Comparison of ENCODE assay signal across 1 cellular context in the genomic region with DNA sequence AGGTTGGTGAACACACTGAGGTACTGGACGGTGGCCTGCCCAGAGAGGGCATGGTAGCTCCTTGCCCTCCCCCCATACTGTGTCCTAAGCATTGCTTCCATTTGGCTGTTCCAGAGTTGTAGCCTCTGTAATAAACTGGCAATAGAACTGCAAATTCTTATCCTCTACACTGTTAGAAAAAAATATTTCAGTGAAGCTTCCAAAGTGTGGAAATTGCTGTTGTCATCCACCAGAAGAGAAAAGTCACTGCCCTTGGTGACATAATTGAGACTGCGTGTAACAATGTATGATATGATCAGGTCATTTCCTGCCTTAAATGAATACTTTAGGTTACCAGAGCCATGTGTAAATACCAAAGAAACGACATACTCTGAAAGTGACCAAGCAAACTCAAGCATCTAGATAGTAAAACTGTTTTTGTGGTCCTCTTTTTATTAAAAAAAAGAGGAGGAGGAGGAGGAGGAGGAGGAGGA.
TF ChIP-seq lines count a peak whose summit lies in the region.

No MANE protein-coding gene starts in this region.

TF ChIP-seq in K562, 482 proteins besides CTCF, POLR2A, EP300 and RAD21 (continued from another document and continues in another):
- TF ChIP-seq, protein P1, sequence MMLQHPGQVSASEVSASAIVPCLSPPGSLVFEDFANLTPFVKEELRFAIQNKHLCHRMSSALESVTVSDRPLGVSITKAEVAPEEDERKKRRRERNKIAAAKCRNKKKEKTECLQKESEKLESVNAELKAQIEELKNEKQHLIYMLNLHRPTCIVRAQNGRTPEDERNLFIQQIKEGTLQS (IDR thresholded peaks at IDR 0.05): peak; percentile 84
- TF ChIP-seq, protein P1 (CRISPR knock-in tag; conservative IDR thresholded peaks at IDR 0.05): no peak
- TF ChIP-seq, protein P2, sequence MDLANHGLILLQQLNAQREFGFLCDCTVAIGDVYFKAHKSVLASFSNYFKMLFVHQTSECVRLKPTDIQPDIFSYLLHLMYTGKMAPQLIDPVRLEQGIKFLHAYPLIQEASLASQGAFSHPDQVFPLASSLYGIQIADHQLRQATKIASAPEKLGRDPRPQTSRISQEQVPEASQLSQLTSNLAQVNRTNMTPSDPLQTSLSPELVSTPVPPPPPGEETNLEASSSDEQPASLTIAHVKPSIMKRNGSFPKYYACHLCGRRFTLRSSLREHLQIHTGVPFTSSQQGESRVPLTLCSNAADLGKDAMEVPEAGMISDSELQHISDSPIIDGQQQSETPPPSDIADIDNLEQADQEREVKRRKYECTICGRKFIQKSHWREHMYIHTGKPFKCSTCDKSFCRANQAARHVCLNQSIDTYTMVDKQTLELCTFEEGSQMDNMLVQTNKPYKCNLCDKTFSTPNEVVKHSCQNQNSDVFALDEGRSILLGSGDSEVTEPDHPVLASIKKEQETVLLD (IDR thresholded peaks at IDR 0.05): no peak
- TF ChIP-seq ZNF232 (CRISPR knock-in tag; IDR thresholded peaks at IDR 0.05) (no peak), NFRKB (IDR thresholded peaks at IDR 0.05; ENCODE audit: low read depth) (0 out of 2 replicates have a peak, but pooled peaks have one; percentile 62), CBFB (CRISPR knock-in tag; IDR thresholded peaks at IDR 0.05) (no peak), ZNF431 (CRISPR knock-in tag; IDR thresholded peaks at IDR 0.05) (no peak), TAF7 (tag; IDR thresholded peaks at IDR 0.05) (no peak), ZNF324 (CRISPR knock-in tag; IDR thresholded peaks at IDR 0.05) (no peak), ZNF778 (CRISPR knock-in tag; IDR thresholded peaks at IDR 0.05) (no peak), TCFL5 (CRISPR knock-in tag; conservative IDR thresholded peaks at IDR 0.05) (no peak), PTBP1 (IDR thresholded peaks at IDR 0.05; ENCODE audit: low read depth, low read length) (no peak), MCM7 (IDR thresholded peaks at IDR 0.05) (no peak), ZFP30 (CRISPR knock-in tag; IDR thresholded peaks at IDR 0.05; ENCODE audit: borderline replicate concordance) (no peak), MTA2 (IDR thresholded peaks at IDR 0.05; ENCODE audit: low read depth) (no peak), SMARCA5 (IDR thresholded peaks at IDR 0.05) (no peak), MEIS2 (IDR thresholded peaks at IDR 0.05; ENCODE audit: partially characterized antibody) (peak; percentile 25), HDAC3 (IDR thresholded peaks at IDR 0.05; ENCODE audit: borderline replicate concordance, partially characterized antibody) (peak; percentile 60), ZNF274 (IDR thresholded peaks at IDR 0.05; ENCODE audit: borderline replicate concordance, low read depth, low read length) (no peak), RNF2 (IDR thresholded peaks at IDR 0.05) (peak; percentile 37; the same call in 1 of the 2 replicates), ZNF699 (CRISPR knock-in tag; IDR thresholded peaks at IDR 0.05; ENCODE audit: insufficient replicate concordance) (no peak), ZNF586 (CRISPR knock-in tag; conservative IDR thresholded peaks at IDR 0.05) (no peak), HDAC8 (tag; IDR thresholded peaks at IDR 0.05) (no peak), GABPB2 (CRISPR knock-in tag; conservative IDR thresholded peaks at IDR 0.05) (no peak), RBFOX2 (IDR thresholded peaks at IDR 0.05; ENCODE audit: low read depth, low read length) (no peak), ZNF583 (CRISPR knock-in tag; IDR thresholded peaks at IDR 0.05) (no peak), SMARCE1 (IDR thresholded peaks at IDR 0.05) (peak; percentile 61), ZNF197 (CRISPR knock-in tag; IDR thresholded peaks at IDR 0.05; ENCODE audit: low read depth) (no peak), ZNF263 (CRISPR knock-in tag; IDR thresholded peaks at IDR 0.05; ENCODE audit: borderline replicate concordance) (peak; percentile 95; the same call in 1 of the 2 replicates), KLF13 (tag; IDR thresholded peaks at IDR 0.05; ENCODE audit: borderline replicate concordance, low read depth) (no peak), ZNF77 (CRISPR knock-in tag; IDR thresholded peaks at IDR 0.05) (no peak), ZNF253 (CRISPR knock-in tag; conservative IDR thresholded peaks at IDR 0.05) (no peak), ZNF165 (CRISPR knock-in tag; IDR thresholded peaks at IDR 0.05; ENCODE audit: borderline replicate concordance) (no peak), TAF9B (IDR thresholded peaks at IDR 0.05; ENCODE audit: partially characterized antibody) (no peak), HDAC1 (IDR thresholded peaks at IDR 0.05) (no peak), CBFA2T2 (conservative IDR thresholded peaks at IDR 0.05) (no peak), ZNF696 (CRISPR knock-in tag; conservative IDR thresholded peaks at IDR 0.05) (no peak), ZNF224 (CRISPR knock-in tag; IDR thresholded peaks at IDR 0.05) (no peak), ZFP36 (IDR thresholded peaks at IDR 0.05; ENCODE audit: low read depth, low read length, partially characterized antibody) (no peak), PHB2 (IDR thresholded peaks at IDR 0.05; ENCODE audit: low read depth) (no peak), MAFK (IDR thresholded peaks at IDR 0.05; ENCODE audit: low read length) (peak; percentile 57; the same call in 1 of the 2 replicates), SREBF2 (CRISPR knock-in tag; IDR thresholded peaks at IDR 0.05) (no peak), PHF8 (IDR thresholded peaks at IDR 0.05; ENCODE audit: borderline replicate concordance, low read length) (peak; percentile 16; the same call in 1 of the 2 replicates), HOXB6 (CRISPR knock-in tag; IDR thresholded peaks at IDR 0.05; ENCODE audit: borderline replicate concordance) (no peak)
- TF ChIP-seq, protein P3, sequence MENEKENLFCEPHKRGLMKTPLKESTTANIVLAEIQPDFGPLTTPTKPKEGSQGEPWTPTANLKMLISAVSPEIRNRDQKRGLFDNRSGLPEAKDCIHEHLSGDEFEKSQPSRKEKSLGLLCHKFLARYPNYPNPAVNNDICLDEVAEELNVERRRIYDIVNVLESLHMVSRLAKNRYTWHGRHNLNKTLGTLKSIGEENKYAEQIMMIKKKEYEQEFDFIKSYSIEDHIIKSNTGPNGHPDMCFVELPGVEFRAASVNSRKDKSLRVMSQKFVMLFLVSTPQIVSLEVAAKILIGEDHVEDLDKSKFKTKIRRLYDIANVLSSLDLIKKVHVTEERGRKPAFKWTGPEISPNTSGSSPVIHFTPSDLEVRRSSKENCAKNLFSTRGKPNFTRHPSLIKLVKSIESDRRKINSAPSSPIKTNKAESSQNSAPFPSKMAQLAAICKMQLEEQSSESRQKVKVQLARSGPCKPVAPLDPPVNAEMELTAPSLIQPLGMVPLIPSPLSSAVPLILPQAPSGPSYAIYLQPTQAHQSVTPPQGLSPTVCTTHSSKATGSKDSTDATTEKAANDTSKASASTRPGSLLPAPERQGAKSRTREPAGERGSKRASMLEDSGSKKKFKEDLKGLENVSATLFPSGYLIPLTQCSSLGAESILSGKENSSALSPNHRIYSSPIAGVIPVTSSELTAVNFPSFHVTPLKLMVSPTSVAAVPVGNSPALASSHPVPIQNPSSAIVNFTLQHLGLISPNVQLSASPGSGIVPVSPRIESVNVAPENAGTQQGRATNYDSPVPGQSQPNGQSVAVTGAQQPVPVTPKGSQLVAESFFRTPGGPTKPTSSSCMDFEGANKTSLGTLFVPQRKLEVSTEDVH (IDR thresholded peaks at IDR 0.05; ENCODE audit: low read depth, partially characterized antibody): no peak
- TF ChIP-seq, protein P4, sequence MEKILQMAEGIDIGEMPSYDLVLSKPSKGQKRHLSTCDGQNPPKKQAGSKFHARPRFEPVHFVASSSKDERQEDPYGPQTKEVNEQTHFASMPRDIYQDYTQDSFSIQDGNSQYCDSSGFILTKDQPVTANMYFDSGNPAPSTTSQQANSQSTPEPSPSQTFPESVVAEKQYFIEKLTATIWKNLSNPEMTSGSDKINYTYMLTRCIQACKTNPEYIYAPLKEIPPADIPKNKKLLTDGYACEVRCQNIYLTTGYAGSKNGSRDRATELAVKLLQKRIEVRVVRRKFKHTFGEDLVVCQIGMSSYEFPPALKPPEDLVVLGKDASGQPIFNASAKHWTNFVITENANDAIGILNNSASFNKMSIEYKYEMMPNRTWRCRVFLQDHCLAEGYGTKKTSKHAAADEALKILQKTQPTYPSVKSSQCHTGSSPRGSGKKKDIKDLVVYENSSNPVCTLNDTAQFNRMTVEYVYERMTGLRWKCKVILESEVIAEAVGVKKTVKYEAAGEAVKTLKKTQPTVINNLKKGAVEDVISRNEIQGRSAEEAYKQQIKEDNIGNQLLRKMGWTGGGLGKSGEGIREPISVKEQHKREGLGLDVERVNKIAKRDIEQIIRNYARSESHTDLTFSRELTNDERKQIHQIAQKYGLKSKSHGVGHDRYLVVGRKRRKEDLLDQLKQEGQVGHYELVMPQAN (IDR thresholded peaks at IDR 0.05; ENCODE audit: borderline replicate concordance): no peak
- TF ChIP-seq, protein P5, sequence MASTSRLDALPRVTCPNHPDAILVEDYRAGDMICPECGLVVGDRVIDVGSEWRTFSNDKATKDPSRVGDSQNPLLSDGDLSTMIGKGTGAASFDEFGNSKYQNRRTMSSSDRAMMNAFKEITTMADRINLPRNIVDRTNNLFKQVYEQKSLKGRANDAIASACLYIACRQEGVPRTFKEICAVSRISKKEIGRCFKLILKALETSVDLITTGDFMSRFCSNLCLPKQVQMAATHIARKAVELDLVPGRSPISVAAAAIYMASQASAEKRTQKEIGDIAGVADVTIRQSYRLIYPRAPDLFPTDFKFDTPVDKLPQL (IDR thresholded peaks at IDR 0.05; ENCODE audit: extremely low read depth, insufficient read length): no peak
- TF ChIP-seq, protein P6, sequence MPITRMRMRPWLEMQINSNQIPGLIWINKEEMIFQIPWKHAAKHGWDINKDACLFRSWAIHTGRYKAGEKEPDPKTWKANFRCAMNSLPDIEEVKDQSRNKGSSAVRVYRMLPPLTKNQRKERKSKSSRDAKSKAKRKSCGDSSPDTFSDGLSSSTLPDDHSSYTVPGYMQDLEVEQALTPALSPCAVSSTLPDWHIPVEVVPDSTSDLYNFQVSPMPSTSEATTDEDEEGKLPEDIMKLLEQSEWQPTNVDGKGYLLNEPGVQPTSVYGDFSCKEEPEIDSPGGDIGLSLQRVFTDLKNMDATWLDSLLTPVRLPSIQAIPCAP (CRISPR knock-in tag; IDR thresholded peaks at IDR 0.05; ENCODE audit: borderline replicate concordance): no peak
- TF ChIP-seq, protein P7, sequence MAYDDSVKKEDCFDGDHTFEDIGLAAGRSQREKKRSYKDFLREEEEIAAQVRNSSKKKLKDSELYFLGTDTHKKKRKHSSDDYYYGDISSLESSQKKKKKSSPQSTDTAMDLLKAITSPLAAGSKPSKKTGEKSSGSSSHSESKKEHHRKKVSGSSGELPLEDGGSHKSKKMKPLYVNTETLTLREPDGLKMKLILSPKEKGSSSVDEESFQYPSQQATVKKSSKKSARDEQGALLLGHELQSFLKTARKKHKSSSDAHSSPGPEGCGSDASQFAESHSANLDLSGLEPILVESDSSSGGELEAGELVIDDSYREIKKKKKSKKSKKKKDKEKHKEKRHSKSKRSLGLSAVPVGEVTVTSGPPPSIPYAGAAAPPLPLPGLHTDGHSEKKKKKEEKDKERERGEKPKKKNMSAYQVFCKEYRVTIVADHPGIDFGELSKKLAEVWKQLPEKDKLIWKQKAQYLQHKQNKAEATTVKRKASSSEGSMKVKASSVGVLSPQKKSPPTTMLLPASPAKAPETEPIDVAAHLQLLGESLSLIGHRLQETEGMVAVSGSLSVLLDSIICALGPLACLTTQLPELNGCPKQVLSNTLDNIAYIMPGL (CRISPR knock-in tag; IDR thresholded peaks at IDR 0.05): no peak
- TF ChIP-seq, protein P8, sequence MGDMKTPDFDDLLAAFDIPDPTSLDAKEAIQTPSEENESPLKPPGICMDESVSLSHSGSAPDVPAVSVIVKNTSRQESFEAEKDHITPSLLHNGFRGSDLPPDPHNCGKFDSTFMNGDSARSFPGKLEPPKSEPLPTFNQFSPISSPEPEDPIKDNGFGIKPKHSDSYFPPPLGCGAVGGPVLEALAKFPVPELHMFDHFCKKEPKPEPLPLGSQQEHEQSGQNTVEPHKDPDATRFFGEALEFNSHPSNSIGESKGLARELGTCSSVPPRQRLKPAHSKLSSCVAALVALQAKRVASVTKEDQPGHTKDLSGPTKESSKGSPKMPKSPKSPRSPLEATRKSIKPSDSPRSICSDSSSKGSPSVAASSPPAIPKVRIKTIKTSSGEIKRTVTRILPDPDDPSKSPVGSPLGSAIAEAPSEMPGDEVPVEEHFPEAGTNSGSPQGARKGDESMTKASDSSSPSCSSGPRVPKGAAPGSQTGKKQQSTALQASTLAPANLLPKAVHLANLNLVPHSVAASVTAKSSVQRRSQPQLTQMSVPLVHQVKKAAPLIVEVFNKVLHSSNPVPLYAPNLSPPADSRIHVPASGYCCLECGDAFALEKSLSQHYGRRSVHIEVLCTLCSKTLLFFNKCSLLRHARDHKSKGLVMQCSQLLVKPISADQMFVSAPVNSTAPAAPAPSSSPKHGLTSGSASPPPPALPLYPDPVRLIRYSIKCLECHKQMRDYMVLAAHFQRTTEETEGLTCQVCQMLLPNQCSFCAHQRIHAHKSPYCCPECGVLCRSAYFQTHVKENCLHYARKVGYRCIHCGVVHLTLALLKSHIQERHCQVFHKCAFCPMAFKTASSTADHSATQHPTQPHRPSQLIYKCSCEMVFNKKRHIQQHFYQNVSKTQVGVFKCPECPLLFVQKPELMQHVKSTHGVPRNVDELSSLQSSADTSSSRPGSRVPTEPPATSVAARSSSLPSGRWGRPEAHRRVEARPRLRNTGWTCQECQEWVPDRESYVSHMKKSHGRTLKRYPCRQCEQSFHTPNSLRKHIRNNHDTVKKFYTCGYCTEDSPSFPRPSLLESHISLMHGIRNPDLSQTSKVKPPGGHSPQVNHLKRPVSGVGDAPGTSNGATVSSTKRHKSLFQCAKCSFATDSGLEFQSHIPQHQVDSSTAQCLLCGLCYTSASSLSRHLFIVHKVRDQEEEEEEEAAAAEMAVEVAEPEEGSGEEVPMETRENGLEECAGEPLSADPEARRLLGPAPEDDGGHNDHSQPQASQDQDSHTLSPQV (IDR thresholded peaks at IDR 0.05): peak; percentile 90
- TF ChIP-seq, protein P9, sequence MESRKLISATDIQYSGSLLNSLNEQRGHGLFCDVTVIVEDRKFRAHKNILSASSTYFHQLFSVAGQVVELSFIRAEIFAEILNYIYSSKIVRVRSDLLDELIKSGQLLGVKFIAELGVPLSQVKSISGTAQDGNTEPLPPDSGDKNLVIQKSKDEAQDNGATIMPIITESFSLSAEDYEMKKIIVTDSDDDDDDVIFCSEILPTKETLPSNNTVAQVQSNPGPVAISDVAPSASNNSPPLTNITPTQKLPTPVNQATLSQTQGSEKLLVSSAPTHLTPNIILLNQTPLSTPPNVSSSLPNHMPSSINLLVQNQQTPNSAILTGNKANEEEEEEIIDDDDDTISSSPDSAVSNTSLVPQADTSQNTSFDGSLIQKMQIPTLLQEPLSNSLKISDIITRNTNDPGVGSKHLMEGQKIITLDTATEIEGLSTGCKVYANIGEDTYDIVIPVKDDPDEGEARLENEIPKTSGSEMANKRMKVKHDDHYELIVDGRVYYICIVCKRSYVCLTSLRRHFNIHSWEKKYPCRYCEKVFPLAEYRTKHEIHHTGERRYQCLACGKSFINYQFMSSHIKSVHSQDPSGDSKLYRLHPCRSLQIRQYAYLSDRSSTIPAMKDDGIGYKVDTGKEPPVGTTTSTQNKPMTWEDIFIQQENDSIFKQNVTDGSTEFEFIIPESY (CRISPR knock-in tag; IDR thresholded peaks at IDR 0.05): no peak
